ENCODE assay signal across 26 cellular contexts in the genomic region with DNA sequence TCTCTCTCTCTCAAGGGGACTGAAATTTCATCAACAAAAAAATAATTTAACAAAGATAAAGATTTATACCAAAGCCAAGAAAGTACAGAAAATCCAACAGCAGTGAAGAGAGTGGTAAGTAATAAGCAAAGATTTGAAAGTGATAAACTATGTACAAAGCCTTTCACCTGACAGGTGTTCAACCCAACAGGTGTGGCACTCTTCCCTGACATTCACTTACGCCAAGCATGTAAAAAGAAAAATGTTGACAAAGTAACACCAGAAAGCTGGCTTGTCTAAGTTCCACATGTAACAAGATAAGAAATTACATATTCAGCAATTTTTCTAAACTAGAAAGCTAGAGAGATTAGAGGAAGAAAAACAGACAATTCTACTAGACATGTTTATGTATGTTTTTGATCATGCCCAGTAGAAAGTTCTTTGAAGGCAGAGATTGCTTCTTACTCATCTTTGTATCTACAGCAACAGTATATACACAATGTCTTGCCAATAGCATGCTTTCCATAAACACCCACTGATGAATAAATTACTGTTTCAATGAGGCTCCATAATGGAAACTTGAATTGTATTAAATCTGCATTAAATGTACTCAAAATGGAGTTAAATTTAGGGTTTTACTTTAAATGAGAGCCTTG.
A peak's percentile ranks its signal among the peaks of the same experiment; 100 is the strongest.
DNase-seq lines count a peak whose midpoint lies in the region; TF ChIP-seq lines count a peak whose summit lies in the region.
"Had no signal": no experiment of that assay in that cellular context is flagged by ENCODE, and none has a peak within 500 bp of the region (broad histone marks: within the 10 kb centered on the region; RNA-seq: fewer than 3 reads in every experiment).

No MANE protein-coding gene starts in this region.

- no peaks in the 10 kb centered on the region for H3K27me3 ChIP-seq in trophoblast cell (ENCODE audit: insufficient read depth, low read length)
- H3K27me3 ChIP-seq: heart right ventricle, left lung, vagina had no signal

- no peak overlapping the region for H4K91ac ChIP-seq in trophoblast cell (ENCODE audit: low read depth, low read length)

- H2AK5ac ChIP-seq in trophoblast cell (ENCODE audit: low read length): no peak overlapping the region

- H3K4me2 ChIP-seq in trophoblast cell (ENCODE audit: low read length): no peak overlapping the region

- no peak overlapping the region for H4K12ac ChIP-seq in trophoblast cell (ENCODE audit: low read depth, low read length)

- no peak overlapping the region for H2BK5ac ChIP-seq in trophoblast cell (ENCODE audit: low read depth, low read length, poor library complexity)

- TF ChIP-seq CTCF in fibroblast of villous mesenchyme (IDR thresholded peaks at IDR 0.05; ENCODE audit: insufficient read depth, low read depth, low read length): no peak

- H3K79me2 ChIP-seq in trophoblast cell (ENCODE audit: control insufficient read depth, insufficient read depth, low read length, poor library complexity): no peaks in the 10 kb centered on the region

- no peak overlapping the region for H3K14ac ChIP-seq in trophoblast cell (ENCODE audit: low read length)

- H3K27ac ChIP-seq in trophoblast cell (ENCODE audit: low read depth, low read length): no peak overlapping the region
- H3K27ac ChIP-seq: heart right ventricle, left lung, vagina had no signal

- H3K9ac ChIP-seq in trophoblast cell (ENCODE audit: low read length): no peak overlapping the region

- H3K4ac ChIP-seq in trophoblast cell (ENCODE audit: low read depth, low read length): no peak overlapping the region

- H3K4me1 ChIP-seq in trophoblast cell (ENCODE audit: control insufficient read depth in 1 of 2, insufficient read depth in 2 of 2, low read length in 2 of 2): no peaks in the 10 kb centered on the region
- H3K4me1 ChIP-seq: left lung, vagina had no signal

- no peaks in the 10 kb centered on the region for H3K36me3 ChIP-seq in trophoblast cell (ENCODE audit: control insufficient read depth in 1 of 2, insufficient read depth in 2 of 2, low read length in 2 of 2)
- H3K36me3 ChIP-seq: left lung, vagina had no signal

- no peaks in the 10 kb centered on the region for H3K79me1 ChIP-seq in trophoblast cell (ENCODE audit: low read length)

- no peak overlapping the region for H2BK12ac ChIP-seq in trophoblast cell (ENCODE audit: low read length)

- peak; percentile 10 for DNase-seq in ELR (ENCODE audit: low read depth)
- DNase-seq in RKO (ENCODE audit: low spot score): peak; percentile 11
- DNase-seq in fibroblast of villous mesenchyme (ENCODE audit: low read depth): peak; percentile 77
- peak; percentile 1 to 49 for DNase-seq in trophoblast cell
- DNase-seq in activated CD4-positive, alpha-beta T cell treated with anti-CD3 and anti-CD28 coated beads for 48 hours: no peak
- no peak for DNase-seq in SKM-1 (lab: John Stamatoyannopoulos, UW; ENCODE audit: unreplicated experiment)
- DNase-seq in activated naive CD4-positive, alpha-beta T cell (lab: John Stamatoyannopoulos, UW): no peak
- no peak for DNase-seq in T-helper 1 cell
- DNase-seq: ACHN; activated CD4-positive, alpha-beta T cell treated with anti-CD3 and anti-CD28 coated beads for 36 hours; activated naive CD4-positive, alpha-beta T cell treated with anti-CD3 and anti-CD28 coated beads, Interleukin-2, amount 10 ng/mL, durations not matched to agents 7 days and 5 days; activated T-cell treated with anti-CD3 and anti-CD28 coated beads, Interleukin-2, amount 50 U/mL, for 24 hours; anterior cingulate cortex; C1 segment of cervical spinal cord; Calu3; heart right ventricle; left lung; natural killer cell; NCI-H1436 treated with DMSO at 0.1 percent for 48 hours; NCI-H2171; NCI-H510A treated with DMSO at 0.1 percent for 48 hours; right cardiac atrium; RPMI8226; stimulated activated CD4-positive, alpha-beta T cell treated with anti-CD3 and anti-CD28 coated beads, Interleukin-4, amount 100 ng/mL, for 4 hours; stimulated activated naive CD4-positive, alpha-beta T cell had no signal

- H2BK120ac ChIP-seq in trophoblast cell (ENCODE audit: insufficient read depth, low read length, poor library complexity): no peak overlapping the region

- WGBS in trophoblast cell (ENCODE audit: extremely low coverage, insufficient coverage, insufficient read length): no CpG with 5 or more reads among the region's 1 CpG

- H3K23ac ChIP-seq in trophoblast cell (ENCODE audit: low read length): no peak overlapping the region

- no peak overlapping the region for H2AFZ ChIP-seq in trophoblast cell (ENCODE audit: insufficient read depth, low read length, poor library complexity)

- no peak overlapping the region for H3K18ac ChIP-seq in trophoblast cell (ENCODE audit: low read length)

- no peak overlapping the region for H4K8ac ChIP-seq in trophoblast cell (ENCODE audit: low read depth, low read length)

- no peaks in the 10 kb centered on the region for H3K9me3 ChIP-seq in trophoblast cell (ENCODE audit: insufficient read depth, low read depth, low read length)
- H3K9me3 ChIP-seq: left lung, vagina had no signal

- H3K4me3 ChIP-seq in fibroblast of villous mesenchyme (ENCODE audit: low read depth, low read length) (no peak overlapping the region), trophoblast cell (ENCODE audit: low read depth, low read length) (no peak overlapping the region)
- H3K4me3 ChIP-seq: heart right ventricle, left lung, vagina had no signal

Comparison
In these comparisons a context has a peak if more than half of its experiments do, and no peak if none do; other contexts are left out.
1. DNase-seq: peak in ELR (single experiment), RKO (single experiment), fibroblast of villous mesenchyme (single experiment) and trophoblast cell (2 of 2); none in activated CD4-positive, alpha-beta T cell treated with anti-CD3 and anti-CD28 coated beads for 48 hours (single experiment), SKM-1 (single experiment), activated naive CD4-positive, alpha-beta T cell (0 of 4) and T-helper 1 cell (0 of 5).